In the genomic region with DNA sequence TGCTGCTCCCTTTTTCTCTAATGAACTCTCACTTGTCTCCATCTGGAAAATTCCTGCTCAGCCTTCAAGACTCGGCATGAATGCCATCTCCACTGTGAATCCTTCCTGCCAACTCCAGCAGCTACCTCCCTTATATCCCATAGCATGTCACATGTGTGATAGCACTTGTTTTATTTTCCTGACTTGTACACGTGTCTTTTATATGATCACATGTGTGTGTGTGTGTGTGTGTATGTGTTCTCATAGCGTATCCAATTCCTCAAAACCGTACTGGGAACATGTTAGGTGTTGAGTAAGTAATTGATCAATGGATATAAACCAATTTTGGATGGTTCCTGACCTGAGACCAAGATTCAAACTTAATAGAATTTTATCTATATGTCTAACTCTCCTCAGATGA, we compare ENCODE assay signal across 28 cellular contexts.
"Had no signal": no experiment of that assay in that cellular context is flagged by ENCODE, and none has a peak within 500 bp of the region (broad histone marks: within the 10 kb centered on the region; RNA-seq: fewer than 3 reads in every experiment).

No MANE protein-coding gene starts in this region.

- H3K9me3 ChIP-seq: colonic mucosa, gastrocnemius medialis had no signal

- FAIRE-seq: colon, endometrium, endothelial cell of umbilical vein, frontal cortex had no signal

- H3K4me1 ChIP-seq: colonic mucosa, esophagus muscularis mucosa, esophagus squamous epithelium, foreskin keratinocyte, gastrocnemius medialis, gastroesophageal sphincter, heart left ventricle, heart right ventricle had no signal

- H3K27ac ChIP-seq: colonic mucosa, coronary artery, dorsolateral prefrontal cortex, epithelial cell of prostate, esophagus muscularis mucosa, esophagus squamous epithelium, foreskin keratinocyte, gastrocnemius medialis, gastroesophageal sphincter, heart left ventricle, heart right ventricle had no signal

- H3K4me3 ChIP-seq: colonic mucosa, coronary artery, dorsolateral prefrontal cortex, esophagus muscularis mucosa, esophagus squamous epithelium, gastrocnemius medialis, gastroesophageal sphincter, heart left ventricle, heart right ventricle had no signal

- ATAC-seq: effector memory CD8-positive, alpha-beta T cell; esophagus mucosa; foreskin keratinocyte; gastrocnemius medialis; gastroesophageal sphincter; heart left ventricle; heart right ventricle had no signal

- H3K36me3 ChIP-seq: colonic mucosa, esophagus muscularis mucosa, esophagus squamous epithelium, gastrocnemius medialis, gastroesophageal sphincter, heart left ventricle, heart right ventricle had no signal

- H3K27me3 ChIP-seq: colonic mucosa, dorsolateral prefrontal cortex, esophagus muscularis mucosa, esophagus squamous epithelium, foreskin keratinocyte, gastrocnemius medialis, gastroesophageal sphincter, heart left ventricle, heart right ventricle had no signal

- DNase-seq: colonic mucosa; cortex of kidney; dermis blood vessel endothelial cell; dorsolateral prefrontal cortex; effector CD4-positive, alpha-beta T cell; effector CD8-positive, alpha-beta T cell; effector memory CD4-positive, alpha-beta T cell; effector memory CD8-positive, alpha-beta T cell; endodermal cell; erythroblast; esophagus squamous epithelium; foreskin fibroblast; foreskin keratinocyte; foreskin melanocyte; gastrocnemius medialis; glutamatergic neuron; head of caudate nucleus; heart left ventricle; heart right ventricle had no signal
